10 cellular contexts compared by ENCODE assay signal in genomic region chr1:244214009-244214967, GRCh38.
DNase-seq lines count a peak whose midpoint lies in the region; ATAC-seq, FAIRE-seq and TF ChIP-seq lines count a peak whose summit lies in the region.
"Had no signal": no experiment of that assay in that cellular context is flagged by ENCODE, and none has a peak within 500 bp of the region (broad histone marks: within the 10 kb centered on the region; RNA-seq: fewer than 3 reads in every experiment).

No MANE protein-coding gene starts in this region.

- POLR2A ChIA-PET in AG04450 (lab: Yijun Ruan, JAX), result no interaction called here

- no peaks in the 10 kb centered on the region for H3K36me3 ChIP-seq in bronchial epithelial cell (ENCODE audit: control insufficient read depth, insufficient read depth, low read length)

- no peak overlapping the region for H3K4me3 ChIP-seq in AG04450 (ENCODE audit: low read depth, low read length)
- H3K4me3 ChIP-seq in bronchial epithelial cell (ENCODE audit: low read depth, low read length), result no peak overlapping the region

- peaks cover 8% of the 10 kb centered on the region for H3K9me3 ChIP-seq in AG04450 (ENCODE audit: control insufficient read depth, insufficient read depth, low read length)

- DNase-seq in AG04450 (ENCODE audit: low read depth, low spot score), result peak; percentile 97
- peak; percentile 95 for DNase-seq in HT1080 (ENCODE audit: low read depth)
- peak; percentile 8 for DNase-seq in bronchial epithelial cell (ENCODE audit: low read depth)
- DNase-seq in kidney glomerular epithelial cell (lab: John Stamatoyannopoulos, UW), result peak; percentile 93
- no peak for DNase-seq in frontal cortex (ENCODE audit: low spot score in 2 of 2)
- DNase-seq in NCI-H2081 (lab: John Stamatoyannopoulos, UW), result no peak
- DNase-seq: COR-L47, NCI-H187 treated with DMSO at 0.1 percent for 48 hours had no signal

- no peak for ATAC-seq in GM21737 (IDR thresholded peaks at IDR 0.05; ENCODE audit: unreplicated experiment)
- no peak for ATAC-seq in GM18498 (IDR thresholded peaks at IDR 0.05; ENCODE audit: unreplicated experiment)

- peak overlapping the region; percentile 98 for H3K27ac ChIP-seq in AG04450 (ENCODE audit: low read depth, low read length)

- CTCF ChIA-PET in AG04450 (lab: Charles Lee), result interaction anchor here (0.6 kb wide), 1 partner anchor 13 kb away, joined by 3 read pairs; no protein-coding TSS in a partner anchor

- no peak for FAIRE-seq in bronchial epithelial cell (lab: Jason Lieb, UNC)
- FAIRE-seq in frontal cortex (lab: Jason Lieb, UNC), result no peak

- H3K27me3 ChIP-seq in AG04450 (ENCODE audit: control insufficient read depth, insufficient read depth, low read length) (no peaks in the 10 kb centered on the region), bronchial epithelial cell (ENCODE audit: control insufficient read depth, insufficient read depth, low read length) (no peaks in the 10 kb centered on the region)

- TF ChIP-seq CTCF in AG04450 (IDR thresholded peaks at IDR 0.05; ENCODE audit: low read depth, low read length) (no peak), bronchial epithelial cell (IDR thresholded peaks at IDR 0.05; ENCODE audit: insufficient read depth, low read length, severe bottlenecking) (no peak)

Comparison
In these comparisons a context has a peak if more than half of its experiments do, and no peak if none do; other contexts are left out.
1. DNase-seq: peak in AG04450 (single experiment), HT1080 (single experiment), bronchial epithelial cell (single experiment) and kidney glomerular epithelial cell (single experiment); none in frontal cortex (0 of 2) and NCI-H2081 (0 of 2).